ENCODE assay signal across 25 cellular contexts in the genomic region with DNA sequence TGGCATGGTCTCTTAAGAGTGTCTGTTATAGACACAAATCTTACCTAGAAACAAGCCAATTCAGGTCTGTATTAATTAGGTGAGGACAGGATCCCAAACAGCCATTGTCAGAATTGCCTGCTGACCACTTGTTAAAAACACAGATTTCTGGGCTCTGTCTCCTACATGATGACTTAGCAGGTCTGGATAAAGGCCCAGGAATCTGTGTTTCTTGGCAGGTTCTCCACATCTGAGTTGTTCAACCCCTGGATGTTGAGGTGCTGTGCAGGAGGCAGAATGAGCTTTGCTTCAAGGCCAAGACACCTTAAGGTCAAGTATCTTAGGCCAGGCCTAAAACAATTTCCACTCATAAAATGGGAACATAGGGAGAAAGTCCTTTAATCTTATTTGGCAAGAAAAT.
DNase-seq lines count a peak whose midpoint lies in the region; ATAC-seq and TF ChIP-seq lines count a peak whose summit lies in the region.
"Had no signal": no experiment of that assay in that cellular context is flagged by ENCODE, and none has a peak within 500 bp of the region (broad histone marks: within the 10 kb centered on the region; RNA-seq: fewer than 3 reads in every experiment).

No MANE protein-coding gene starts in this region.

- H3K27ac Mint-ChIP-seq in HFFc6 = no peak overlapping the region
- H3K27ac Mint-ChIP-seq: CD14-positive monocyte; CD4-positive, alpha-beta memory T cell; CD4-positive, CD25-positive, alpha-beta regulatory T cell had no signal

- TF ChIP-seq CTCF in Loucy (conservative IDR thresholded peaks at IDR 0.05; ENCODE audit: low read length) (no peak), fibroblast of mammary gland (conservative IDR thresholded peaks at IDR 0.05; ENCODE audit: control insufficient read depth, insufficient read depth, low read depth, low read length) (no peak), neural cell (IDR thresholded peaks at IDR 0.05; ENCODE audit: poor library complexity, severe bottlenecking) (no peak), HFFc6 (IDR thresholded peaks at IDR 0.05) (no peak)

- ATAC-seq in esophagus mucosa (no peak), HG02588 (IDR thresholded peaks at IDR 0.05; ENCODE audit: unreplicated experiment) (no peak)

- H3K4me1 ChIP-seq in Loucy (ENCODE audit: insufficient read depth, low read length, poor library complexity, severe bottlenecking) = peaks cover 58% of the 10 kb centered on the region
- H3K4me1 ChIP-seq: BLaER1 had no signal

- H3K4me1 Mint-ChIP-seq in HFFc6 (ENCODE audit: low read depth) = no peaks in the 10 kb centered on the region

- no peak overlapping the region for H3K4me3 Mint-ChIP-seq in HFFc6
- H3K4me3 Mint-ChIP-seq: CD4-positive, alpha-beta memory T cell; CD4-positive, CD25-positive, alpha-beta regulatory T cell; CD8-positive, alpha-beta memory T cell had no signal

- TF ChIP-seq RAD21 in neural cell (conservative IDR thresholded peaks at IDR 0.05) = no peak

- H3K27ac ChIP-seq in neural cell (ENCODE audit: low read length) = peak overlapping the region; percentile 55
- H3K27ac ChIP-seq: BLaER1 had no signal

- H3K9ac ChIP-seq in Loucy (ENCODE audit: low read depth, low read length, poor library complexity, severe bottlenecking) (no peak overlapping the region), neural cell (ENCODE audit: low read length) (peak overlapping the region; percentile 2)
- H3K9ac ChIP-seq: BLaER1 had no signal

- H3K79me2 ChIP-seq in Loucy (ENCODE audit: insufficient read depth, low read length) (no peaks in the 10 kb centered on the region), neural cell (replicated peaks; ENCODE audit: insufficient read depth, low read length) (no peaks in the 10 kb centered on the region)

- DNase-seq in fibroblast of mammary gland (ENCODE audit: low read depth) = peak; percentile 2
- peak; percentile 19 for DNase-seq in left kidney (ENCODE audit: low read depth, low spot score)
- no peak for DNase-seq in HFFc6
- DNase-seq in cerebellum (ENCODE audit: low spot score) = no peak
- DNase-seq: 8988T; ACHN; BE2C; C1 segment of cervical spinal cord; CD4-positive, alpha-beta memory T cell; CD4-positive, CD25-positive, alpha-beta regulatory T cell; CD8-positive, alpha-beta memory T cell; COR-L47; DMS 273 treated with DMSO at 0.1 percent for 48 hours; DMS153; DMS53; DMS79; DND-41; EL; GF-D8 had no signal

- peaks cover 2% of the 10 kb centered on the region; the same call in 1 of the 2 replicates for H3K27me3 Mint-ChIP-seq in HFFc6 (ENCODE audit: insufficient read depth)
- H3K27me3 Mint-ChIP-seq: CD4-positive, alpha-beta memory T cell; CD4-positive, CD25-positive, alpha-beta regulatory T cell had no signal

- H3K27me3 ChIP-seq in Loucy (ENCODE audit: insufficient read depth, low read length, poor library complexity, severe bottlenecking) = no peaks in the 10 kb centered on the region
- no peaks in the 10 kb centered on the region for H3K27me3 ChIP-seq in neural cell (ENCODE audit: insufficient read depth, low read depth, low read length)
- H3K27me3 ChIP-seq: BE2C, BLaER1 had no signal

- H3K9me3 ChIP-seq in Loucy (ENCODE audit: insufficient read depth, low read depth, low read length) = no peaks in the 10 kb centered on the region
- no peaks in the 10 kb centered on the region for H3K9me3 ChIP-seq in neural cell (ENCODE audit: low read length)
- H3K9me3 ChIP-seq: BE2C, BLaER1 had no signal

- H3K9me2 ChIP-seq in Loucy (replicated peaks; ENCODE audit: low read depth, low read length) (no peaks in the 10 kb centered on the region), neural cell (ENCODE audit: insufficient read depth, low read length) (no peaks in the 10 kb centered on the region)

- TF ChIP-seq EP300 in neural cell (conservative IDR thresholded peaks at IDR 0.05; ENCODE audit: poor library complexity, severe bottlenecking) = no peak

- H3K4me2 ChIP-seq in Loucy (ENCODE audit: low read depth, low read length, poor library complexity, severe bottlenecking) = peak overlapping the region; percentile 42
- no peak overlapping the region for H3K4me2 ChIP-seq in neural cell (ENCODE audit: low read length)
- H3K4me2 ChIP-seq: BLaER1 had no signal

- H2AFZ ChIP-seq in Loucy (ENCODE audit: low read length) (no peak overlapping the region), neural cell (ENCODE audit: low read depth, low read length) (no peak overlapping the region)

- 0 out of 2 replicates have a peak, but pooled peaks cover 3% of the 10 kb centered on the region for H3K9me3 Mint-ChIP-seq in HFFc6
- H3K9me3 Mint-ChIP-seq: CD8-positive, alpha-beta memory T cell had no signal

- no peaks in the 10 kb centered on the region for H3K36me3 Mint-ChIP-seq in HFFc6 (ENCODE audit: low read depth)
- H3K36me3 Mint-ChIP-seq: CD14-positive monocyte; CD4-positive, alpha-beta memory T cell had no signal

- H3F3A ChIP-seq in Loucy (ENCODE audit: low read depth) = no peaks in the 10 kb centered on the region
- H3F3A ChIP-seq in neural cell (ENCODE audit: insufficient read depth, low read length, poor library complexity, severe bottlenecking) = no peaks in the 10 kb centered on the region

- peak overlapping the region; percentile 21 for H3K4me3 ChIP-seq in Loucy (ENCODE audit: low read length, poor library complexity, severe bottlenecking)
- H3K4me3 ChIP-seq in fibroblast of mammary gland (ENCODE audit: control insufficient read depth, low read depth, low read length) = no peak overlapping the region
- peak overlapping the region; percentile 20 for H3K4me3 ChIP-seq in neural cell (ENCODE audit: low read length)
- H3K4me3 ChIP-seq: BLaER1 had no signal

- H3K36me3 ChIP-seq in Loucy (ENCODE audit: insufficient read depth, low read length) = no peaks in the 10 kb centered on the region
- H3K36me3 ChIP-seq in neural cell (ENCODE audit: insufficient read depth, low read length) = no peaks in the 10 kb centered on the region
- H3K36me3 ChIP-seq: BE2C, BLaER1 had no signal

- H4K20me1 ChIP-seq in Loucy (ENCODE audit: insufficient read depth, low read length, poor library complexity, severe bottlenecking) = no peaks in the 10 kb centered on the region
- H4K20me1 ChIP-seq in neural cell (ENCODE audit: insufficient read depth) = no peaks in the 10 kb centered on the region
- H4K20me1 ChIP-seq: BLaER1 had no signal

TF ChIP-seq in neural cell, 6 proteins besides CTCF, POLR2A, EP300 and RAD21:
- no peak for TF ChIP-seq POLR2AphosphoS5 (IDR thresholded peaks at IDR 0.05)
- TF ChIP-seq TAF1 (IDR thresholded peaks at IDR 0.05; ENCODE audit: low read depth) = no peak
- TF ChIP-seq REST (IDR thresholded peaks at IDR 0.05; ENCODE audit: borderline replicate concordance) = no peak
- TF ChIP-seq SMC3 (conservative IDR thresholded peaks at IDR 0.05; ENCODE audit: poor library complexity) = no peak
- TF ChIP-seq MXI1 (conservative IDR thresholded peaks at IDR 0.05; ENCODE audit: poor library complexity, severe bottlenecking) = no peak
- no peak for TF ChIP-seq EZH2 (IDR thresholded peaks at IDR 0.05; ENCODE audit: borderline replicate concordance, insufficient read depth, low read length, poor library complexity, severe bottlenecking)

Comparison
In these comparisons a context has a peak if more than half of its experiments do, and no peak if none do; other contexts are left out.
1. DNase-seq: peak in fibroblast of mammary gland (single experiment) and left kidney (single experiment); none in HFFc6 (single experiment) and cerebellum (single experiment).